13 cellular contexts compared by ENCODE assay signal in the genomic region with DNA sequence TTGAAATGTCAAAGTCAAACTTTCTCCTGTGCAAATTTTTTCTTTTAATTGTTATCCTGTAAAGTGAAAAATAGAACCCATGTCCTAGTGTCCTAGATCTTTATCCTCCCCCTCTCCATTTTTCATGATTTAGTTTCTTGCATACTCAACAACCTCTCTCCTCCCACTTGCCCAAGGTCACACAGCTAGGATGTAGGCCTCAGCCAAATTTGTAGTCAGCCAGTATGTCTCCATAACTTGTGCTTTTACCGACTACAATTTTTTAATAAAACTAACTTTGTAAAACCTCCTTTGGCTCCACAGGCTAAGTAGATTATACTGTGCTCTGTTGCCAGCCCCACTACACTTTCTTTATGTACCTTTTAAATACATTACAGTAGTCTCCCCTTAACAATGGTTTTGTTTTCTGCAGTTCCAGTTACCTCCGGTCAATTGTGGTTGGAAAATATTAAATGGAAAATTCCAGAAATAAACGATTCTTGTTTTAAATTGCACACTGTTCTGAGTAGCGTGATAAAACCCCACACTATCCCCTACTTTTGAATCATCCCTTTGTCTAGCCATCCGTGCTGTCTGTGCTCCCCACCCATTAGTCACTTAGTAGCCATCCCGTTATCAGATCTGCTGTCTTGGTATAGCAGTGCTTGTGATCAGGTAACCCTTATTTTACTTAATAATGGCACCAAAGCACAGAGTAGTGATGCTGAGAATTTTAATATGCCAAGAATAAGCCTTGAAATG. TPM values are rescaled to one million over a fixed set of nuclear protein-coding genes. Genes with fewer than 3 reads are reported as not detected.
A peak's percentile ranks its signal among the peaks of the same experiment; 100 is the strongest.
DNase-seq lines count a peak whose midpoint lies in the region; ATAC-seq and TF ChIP-seq lines count a peak whose summit lies in the region.
"Had no signal": no experiment of that assay in that cellular context is flagged by ENCODE, and none has a peak within 500 bp of the region (broad histone marks: within the 10 kb centered on the region; RNA-seq: fewer than 3 reads in every experiment).

No MANE protein-coding gene starts in this region.

- WGBS in neuronal stem cell (ENCODE audit: extremely low coverage in 2 of 2, insufficient read length in 2 of 2, insufficient replicate concordance in 1 of 2), 2 donors, result no CpG with 5 or more reads among the region's 6 CpGs

- no peak overlapping the region for H2BK5ac ChIP-seq in neuronal stem cell (ENCODE audit: low read length)

- H3K18ac ChIP-seq in neuronal stem cell (ENCODE audit: low read length), result no peak overlapping the region

- no peak overlapping the region for H3K9ac ChIP-seq in neuronal stem cell (ENCODE audit: low read depth, low read length, poor library complexity)

- H2BK12ac ChIP-seq in neuronal stem cell (ENCODE audit: low read length), result no peak overlapping the region

- no peak overlapping the region for H3K27ac ChIP-seq in neuronal stem cell (replicated peaks; ENCODE audit: low read length)
- H3K27ac ChIP-seq: epithelial cell of prostate, pancreas had no signal

- ATAC-seq in activated CD4-positive, CD25-positive, alpha-beta regulatory T cell treated with anti-CD3 and anti-CD28 coated beads, Interleukin-2, amount 50 U/mL, for 24 hours, result no peak
- ATAC-seq: pancreas had no signal

- H3K14ac ChIP-seq in neuronal stem cell (ENCODE audit: low read length), result no peak overlapping the region

- no peak overlapping the region for H2BK15ac ChIP-seq in neuronal stem cell (ENCODE audit: low read length)

- H3K79me1 ChIP-seq in neuronal stem cell (ENCODE audit: low read depth, low read length), result peaks cover 3% of the 10 kb centered on the region

- peaks cover 31% of the 10 kb centered on the region for H3K9me3 Mint-ChIP-seq in osteocyte (ENCODE audit: unreplicated experiment)

- no peaks in the 10 kb centered on the region for H3K27me3 Mint-ChIP-seq in osteocyte (ENCODE audit: unreplicated experiment)

- H3K4me2 ChIP-seq in neuronal stem cell (ENCODE audit: insufficient read depth, low read length, poor library complexity, severe bottlenecking), result no peak overlapping the region

- H3K9me3 ChIP-seq in neuronal stem cell (replicated peaks in 1 of 2; ENCODE audit: control insufficient read depth in 2 of 2, insufficient read depth in 1 of 2, low read depth in 1 of 2, low read length in 2 of 2), result peaks cover 0 to 20% of the 10 kb centered on the region in 2 donors
- H3K9me3 ChIP-seq: pancreas had no signal

- H4K8ac ChIP-seq in neuronal stem cell (ENCODE audit: low read depth, low read length), result no peak overlapping the region

- no peak overlapping the region for H3K4me3 Mint-ChIP-seq in osteocyte (ENCODE audit: unreplicated experiment)

- peak overlapping the region; percentile 57 for H3K27ac Mint-ChIP-seq in osteocyte (ENCODE audit: unreplicated experiment)

- no peak overlapping the region for H3K23ac ChIP-seq in neuronal stem cell (ENCODE audit: low read depth, low read length, poor library complexity)

- no peak overlapping the region for H3K4ac ChIP-seq in neuronal stem cell (ENCODE audit: low read length)

- DNase-seq in EH (ENCODE audit: low read depth) (peak; percentile 48), RPMI7951 (ENCODE audit: low read depth) (peak; percentile 86), fibroblast of mammary gland (ENCODE audit: low read depth) (peak; percentile 17), osteocyte (ENCODE audit: extremely low spot score, unreplicated experiment) (no peak), neuronal stem cell (ENCODE audit: low spot score) (no peak), NCI-H2107 (lab: John Stamatoyannopoulos, UW) (no peak)
- no peak for DNase-seq in activated CD8-positive, alpha-beta memory T cell treated with anti-CD3 and anti-CD28 coated beads, Interleukin-2, amount 50 U/mL, for 48 hours
- DNase-seq: activated CD4-positive, alpha-beta T cell treated with anti-CD3 and anti-CD28 coated beads, Interleukin-2, amount 50 U/mL, for 1 hour; activated T-cell treated with anti-CD3 and anti-CD28 coated beads, Interleukin-2, amount 50 U/mL, for 48 hours; pancreas; stimulated activated naive CD4-positive, alpha-beta T cell had no signal

- no peak overlapping the region for H2AK5ac ChIP-seq in neuronal stem cell (ENCODE audit: low read depth, low read length)

- H2BK120ac ChIP-seq in neuronal stem cell (ENCODE audit: low read depth, low read length), result no peak overlapping the region

- H3K36me3 Mint-ChIP-seq in osteocyte (ENCODE audit: unreplicated experiment), result peaks cover 10% of the 10 kb centered on the region

- H4K91ac ChIP-seq in neuronal stem cell (ENCODE audit: low read depth, low read length, poor library complexity), result no peak overlapping the region

- H2AFZ ChIP-seq in neuronal stem cell (ENCODE audit: low read length), result no peak overlapping the region

- peaks cover 0 to 5% of the 10 kb centered on the region in 2 donors for H3K4me1 ChIP-seq in neuronal stem cell (ENCODE audit: control insufficient read depth in 2 of 2, insufficient read depth in 1 of 2, low read depth in 1 of 2, low read length in 2 of 2)
- H3K4me1 ChIP-seq: pancreas had no signal

- TF ChIP-seq CTCF in fibroblast of mammary gland (conservative IDR thresholded peaks at IDR 0.05; ENCODE audit: control insufficient read depth, insufficient read depth, low read depth, low read length) (no peak), osteocyte (IDR thresholded peaks at IDR 0.05) (no peak)

- H3K36me3 ChIP-seq in neuronal stem cell (replicated peaks in 1 of 2; ENCODE audit: control insufficient read depth in 2 of 2, insufficient read depth in 2 of 2, low read length in 2 of 2), result no peaks in the 10 kb centered on the region
- H3K36me3 ChIP-seq: pancreas had no signal

- H3K4me3 ChIP-seq in fibroblast of mammary gland (ENCODE audit: control insufficient read depth, low read depth, low read length) (no peak overlapping the region), neuronal stem cell (ENCODE audit: low read length in 2 of 2) (no peak overlapping the region)
- H3K4me3 ChIP-seq: pancreas had no signal

- H3K4me1 Mint-ChIP-seq in osteocyte (ENCODE audit: unreplicated experiment), result peaks cover 35% of the 10 kb centered on the region

- H3K27me3 ChIP-seq in neuronal stem cell (ENCODE audit: control insufficient read depth in 3 of 3, insufficient read depth in 3 of 3, low read depth in 1 of 3, low read length in 3 of 3), result no peaks in the 10 kb centered on the region
- H3K27me3 ChIP-seq: pancreas had no signal

RNA-seq across cellular contexts. Expression of gene GULP1, which starts 22.8 kb away (rescaled TPM):
- total RNA-seq in RPMI7951 (2014; rRNA removed; shearing (Covaris generic)), result 83.9 and 87.0 TPM in 2 replicates
- 36.7 and 44.2 TPM in 2 replicates for total RNA-seq in osteocyte
- polyA plus RNA-seq in neuronal stem cell (2013, experiment 1 of 2), result 50.0 TPM
- 50.4 TPM for polyA plus RNA-seq in neuronal stem cell (2013, experiment 2 of 2)

Comparison
In these comparisons a context has a peak if more than half of its experiments do, and no peak if none do; other contexts are left out.
1. DNase-seq: peak in EH (single experiment), RPMI7951 (single experiment) and fibroblast of mammary gland (single experiment); none in osteocyte (single experiment), neuronal stem cell (single experiment), NCI-H2107 (single experiment) and activated CD8-positive, alpha-beta memory T cell treated with anti-CD3 and anti-CD28 coated beads, Interleukin-2, amount 50 U/mL, for 48 hours (single experiment).